ENCODE assay signal across 1 cellular context in the genomic region with DNA sequence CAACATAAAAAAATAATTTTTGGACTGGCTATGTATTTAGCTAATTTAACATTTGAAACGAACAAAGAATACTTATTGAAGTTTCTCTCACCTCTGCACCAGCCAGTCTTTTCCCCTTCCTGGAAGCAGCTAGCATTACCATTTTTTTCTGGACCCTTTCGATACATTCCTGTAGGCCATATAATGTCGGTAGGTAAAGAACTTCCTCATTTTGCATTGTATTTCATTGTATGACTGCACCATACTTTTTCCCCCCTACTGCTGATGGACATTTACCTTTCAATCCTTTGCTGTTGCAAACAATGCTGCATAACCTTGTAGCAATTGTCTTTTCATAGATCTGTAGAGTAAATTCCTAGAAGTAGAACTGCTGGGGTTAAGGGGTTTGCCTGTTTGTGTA.
TF ChIP-seq lines count a peak whose summit lies in the region.

No MANE protein-coding gene starts in this region.

TF ChIP-seq in HepG2, 621 proteins besides CTCF, POLR2A, EP300 and RAD21:
- TF ChIP-seq, protein P1, sequence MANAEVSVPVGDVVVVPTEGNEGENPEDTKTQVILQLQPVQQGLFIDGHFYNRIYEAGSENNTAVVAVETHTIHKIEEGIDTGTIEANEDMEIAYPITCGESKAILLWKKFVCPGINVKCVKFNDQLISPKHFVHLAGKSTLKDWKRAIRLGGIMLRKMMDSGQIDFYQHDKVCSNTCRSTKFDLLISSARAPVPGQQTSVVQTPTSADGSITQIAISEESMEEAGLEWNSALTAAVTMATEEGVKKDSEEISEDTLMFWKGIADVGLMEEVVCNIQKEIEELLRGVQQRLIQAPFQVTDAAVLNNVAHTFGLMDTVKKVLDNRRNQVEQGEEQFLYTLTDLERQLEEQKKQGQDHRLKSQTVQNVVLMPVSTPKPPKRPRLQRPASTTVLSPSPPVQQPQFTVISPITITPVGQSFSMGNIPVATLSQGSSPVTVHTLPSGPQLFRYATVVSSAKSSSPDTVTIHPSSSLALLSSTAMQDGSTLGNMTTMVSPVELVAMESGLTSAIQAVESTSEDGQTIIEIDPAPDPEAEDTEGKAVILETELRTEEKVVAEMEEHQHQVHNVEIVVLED (CRISPR knock-in tag; IDR thresholded peaks at IDR 0.05; ENCODE audit: borderline replicate concordance) = 0 out of 2 replicates have a peak, but pooled peaks have one; percentile 16
- TF ChIP-seq GZF1 (CRISPR knock-in tag; IDR thresholded peaks at IDR 0.05) = no peak
- TF ChIP-seq, protein P2, sequence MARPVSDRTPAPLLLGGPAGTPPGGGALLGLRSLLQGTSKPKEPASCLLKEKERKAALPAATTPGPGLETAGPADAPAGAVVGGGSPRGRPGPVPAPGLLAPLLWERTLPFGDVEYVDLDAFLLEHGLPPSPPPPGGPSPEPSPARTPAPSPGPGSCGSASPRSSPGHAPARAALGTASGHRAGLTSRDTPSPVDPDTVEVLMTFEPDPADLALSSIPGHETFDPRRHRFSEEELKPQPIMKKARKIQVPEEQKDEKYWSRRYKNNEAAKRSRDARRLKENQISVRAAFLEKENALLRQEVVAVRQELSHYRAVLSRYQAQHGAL (CRISPR knock-in tag; IDR thresholded peaks at IDR 0.05; ENCODE audit: not compliant biosample characterization) = no peak
- no peak for TF ChIP-seq NFE2 (CRISPR knock-in tag; IDR thresholded peaks at IDR 0.05)
- TF ChIP-seq MEF2D (CRISPR knock-in tag; IDR thresholded peaks at IDR 0.05) = no peak
- TF ChIP-seq, protein P3, sequence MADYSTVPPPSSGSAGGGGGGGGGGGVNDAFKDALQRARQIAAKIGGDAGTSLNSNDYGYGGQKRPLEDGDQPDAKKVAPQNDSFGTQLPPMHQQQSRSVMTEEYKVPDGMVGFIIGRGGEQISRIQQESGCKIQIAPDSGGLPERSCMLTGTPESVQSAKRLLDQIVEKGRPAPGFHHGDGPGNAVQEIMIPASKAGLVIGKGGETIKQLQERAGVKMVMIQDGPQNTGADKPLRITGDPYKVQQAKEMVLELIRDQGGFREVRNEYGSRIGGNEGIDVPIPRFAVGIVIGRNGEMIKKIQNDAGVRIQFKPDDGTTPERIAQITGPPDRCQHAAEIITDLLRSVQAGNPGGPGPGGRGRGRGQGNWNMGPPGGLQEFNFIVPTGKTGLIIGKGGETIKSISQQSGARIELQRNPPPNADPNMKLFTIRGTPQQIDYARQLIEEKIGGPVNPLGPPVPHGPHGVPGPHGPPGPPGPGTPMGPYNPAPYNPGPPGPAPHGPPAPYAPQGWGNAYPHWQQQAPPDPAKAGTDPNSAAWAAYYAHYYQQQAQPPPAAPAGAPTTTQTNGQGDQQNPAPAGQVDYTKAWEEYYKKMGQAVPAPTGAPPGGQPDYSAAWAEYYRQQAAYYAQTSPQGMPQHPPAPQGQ (CRISPR knock-in tag; IDR thresholded peaks at IDR 0.05; ENCODE audit: borderline replicate concordance) = no peak
- no peak for TF ChIP-seq ARNTL (CRISPR knock-in tag; IDR thresholded peaks at IDR 0.05)
- TF ChIP-seq BCL6 (CRISPR knock-in tag; IDR thresholded peaks at IDR 0.05) = peak; percentile 45
- no peak for TF ChIP-seq NFKB2 (CRISPR knock-in tag; IDR thresholded peaks at IDR 0.05; ENCODE audit: borderline replicate concordance)
- TF ChIP-seq, protein P4, sequence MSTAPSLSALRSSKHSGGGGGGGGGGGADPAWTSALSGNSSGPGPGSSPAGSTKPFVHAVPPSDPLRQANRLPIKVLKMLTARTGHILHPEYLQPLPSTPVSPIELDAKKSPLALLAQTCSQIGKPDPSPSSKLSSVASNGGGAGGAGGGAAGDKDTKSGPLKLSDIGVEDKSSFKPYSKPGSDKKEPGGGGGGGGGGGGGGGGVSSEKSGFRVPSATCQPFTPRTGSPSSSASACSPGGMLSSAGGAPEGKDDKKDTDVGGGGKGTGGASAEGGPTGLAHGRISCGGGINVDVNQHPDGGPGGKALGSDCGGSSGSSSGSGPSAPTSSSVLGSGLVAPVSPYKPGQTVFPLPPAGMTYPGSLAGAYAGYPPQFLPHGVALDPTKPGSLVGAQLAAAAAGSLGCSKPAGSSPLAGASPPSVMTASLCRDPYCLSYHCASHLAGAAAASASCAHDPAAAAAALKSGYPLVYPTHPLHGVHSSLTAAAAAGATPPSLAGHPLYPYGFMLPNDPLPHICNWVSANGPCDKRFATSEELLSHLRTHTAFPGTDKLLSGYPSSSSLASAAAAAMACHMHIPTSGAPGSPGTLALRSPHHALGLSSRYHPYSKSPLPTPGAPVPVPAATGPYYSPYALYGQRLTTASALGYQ (CRISPR knock-in tag; IDR thresholded peaks at IDR 0.05) = no peak
- TF ChIP-seq, protein P5, sequence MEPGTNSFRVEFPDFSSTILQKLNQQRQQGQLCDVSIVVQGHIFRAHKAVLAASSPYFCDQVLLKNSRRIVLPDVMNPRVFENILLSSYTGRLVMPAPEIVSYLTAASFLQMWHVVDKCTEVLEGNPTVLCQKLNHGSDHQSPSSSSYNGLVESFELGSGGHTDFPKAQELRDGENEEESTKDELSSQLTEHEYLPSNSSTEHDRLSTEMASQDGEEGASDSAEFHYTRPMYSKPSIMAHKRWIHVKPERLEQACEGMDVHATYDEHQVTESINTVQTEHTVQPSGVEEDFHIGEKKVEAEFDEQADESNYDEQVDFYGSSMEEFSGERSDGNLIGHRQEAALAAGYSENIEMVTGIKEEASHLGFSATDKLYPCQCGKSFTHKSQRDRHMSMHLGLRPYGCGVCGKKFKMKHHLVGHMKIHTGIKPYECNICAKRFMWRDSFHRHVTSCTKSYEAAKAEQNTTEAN (CRISPR knock-in tag; conservative IDR thresholded peaks at IDR 0.05) = no peak
- TF ChIP-seq KAT8 (CRISPR knock-in tag; IDR thresholded peaks at IDR 0.05) = no peak
TF ChIP-seq in HepG2: peak in this region for 2.
